ENCODE assay signal across 10 cellular contexts in genomic region chr10:50538473-50539398, GRCh38.
DNase-seq lines count a peak whose midpoint lies in the region; ATAC-seq lines count a peak whose summit lies in the region.
"Had no signal": no experiment of that assay in that cellular context is flagged by ENCODE, and none has a peak within 500 bp of the region (broad histone marks: within the 10 kb centered on the region; RNA-seq: fewer than 3 reads in every experiment).

No MANE protein-coding gene starts in this region.

- H3K27me3 Mint-ChIP-seq in activated naive CD8-positive, alpha-beta T cell treated with anti-CD3 and anti-CD28 coated beads, Interleukin-2, amount 50 U/mL, for 24 hours: no peaks in the 10 kb centered on the region
- H3K27me3 Mint-ChIP-seq in naive thymus-derived CD4-positive, alpha-beta T cell: no peaks in the 10 kb centered on the region

- H3K36me3 Mint-ChIP-seq in activated naive CD8-positive, alpha-beta T cell treated with anti-CD3 and anti-CD28 coated beads, Interleukin-2, amount 50 U/mL, for 24 hours (ENCODE audit: low read depth): peaks cover 4% of the 10 kb centered on the region
- peaks cover 0 to 18% (median 8%) of the 10 kb centered on the region in 5 donors for H3K36me3 Mint-ChIP-seq in naive thymus-derived CD4-positive, alpha-beta T cell

- H3K4me3 ChIP-seq in naive thymus-derived CD4-positive, alpha-beta T cell (ENCODE audit: low read length): no peak overlapping the region
- H3K4me3 ChIP-seq: MG63 had no signal

- no peaks in the 10 kb centered on the region for H3K36me3 ChIP-seq in naive thymus-derived CD4-positive, alpha-beta T cell (ENCODE audit: control insufficient read depth in 2 of 3, insufficient read depth in 3 of 3, low read length in 3 of 3)
- H3K36me3 ChIP-seq: MG63 had no signal

- peak overlapping the region; percentile 25 for H3K4me3 Mint-ChIP-seq in activated naive CD8-positive, alpha-beta T cell treated with anti-CD3 and anti-CD28 coated beads, Interleukin-2, amount 50 U/mL, for 24 hours
- peak overlapping the region in 2 of 10 donors; percentile 26 to 29 for H3K4me3 Mint-ChIP-seq in naive thymus-derived CD4-positive, alpha-beta T cell

- no peaks in the 10 kb centered on the region for H3K9me3 ChIP-seq in naive thymus-derived CD4-positive, alpha-beta T cell (ENCODE audit: control insufficient read depth in 2 of 3, low read length in 3 of 3)
- H3K9me3 ChIP-seq: MG63 had no signal

- H3K9me3 Mint-ChIP-seq in activated naive CD8-positive, alpha-beta T cell treated with anti-CD3 and anti-CD28 coated beads, Interleukin-2, amount 50 U/mL, for 24 hours: no peaks in the 10 kb centered on the region
- H3K9me3 Mint-ChIP-seq in naive thymus-derived CD4-positive, alpha-beta T cell: peaks cover 0 to 7% (median 0%) of the 10 kb centered on the region in 11 donors

- H3K27ac Mint-ChIP-seq in activated naive CD8-positive, alpha-beta T cell treated with anti-CD3 and anti-CD28 coated beads, Interleukin-2, amount 50 U/mL, for 24 hours: peak overlapping the region; percentile 82
- H3K27ac Mint-ChIP-seq in naive thymus-derived CD4-positive, alpha-beta T cell: peak overlapping the region in 1 of 9 donors; percentile 39

- peaks cover 0 to 7% of the 10 kb centered on the region in 2 donors for H3K4me1 ChIP-seq in naive thymus-derived CD4-positive, alpha-beta T cell (ENCODE audit: control insufficient read depth in 2 of 2, insufficient read depth in 2 of 2, low read length in 2 of 2)

- peaks cover 90% of the 10 kb centered on the region for H3K4me1 Mint-ChIP-seq in activated naive CD8-positive, alpha-beta T cell treated with anti-CD3 and anti-CD28 coated beads, Interleukin-2, amount 50 U/mL, for 24 hours
- H3K4me1 Mint-ChIP-seq in naive thymus-derived CD4-positive, alpha-beta T cell: peaks cover 30 to 61% (median 51%) of the 10 kb centered on the region in 7 donors

- DNase-seq in activated naive CD8-positive, alpha-beta T cell treated with anti-CD3 and anti-CD28 coated beads, Interleukin-2, amount 50 U/mL, for 24 hours: no peak
- DNase-seq in naive thymus-derived CD4-positive, alpha-beta T cell: peak in 1 of 9 donors; percentile 30
- DNase-seq in KG1 (lab: John Stamatoyannopoulos, UW): no peak
- no peak for DNase-seq in AG20443 (ENCODE audit: low spot score)
- no peak for DNase-seq in NCI-H2029 treated with DMSO at 0.1 percent for 48 hours (lab: John Stamatoyannopoulos, UW)
- DNase-seq in GDM1 (lab: John Stamatoyannopoulos, UW): no peak
- DNase-seq: activated CD4-positive, alpha-beta T cell treated with anti-CD3 and anti-CD28 coated beads for 4 hours; MG63 had no signal

- peak; percentile 33 for ATAC-seq in GM18519 (IDR thresholded peaks at IDR 0.05; ENCODE audit: low FRiP score, unreplicated experiment)
- ATAC-seq in HG02678 (IDR thresholded peaks at IDR 0.05; ENCODE audit: unreplicated experiment): peak; percentile 48
- ATAC-seq in activated naive CD8-positive, alpha-beta T cell treated with anti-CD3 and anti-CD28 coated beads, Interleukin-2, amount 50 U/mL, for 24 hours: peak; percentile 60
- peak; percentile 38 for ATAC-seq in naive thymus-derived CD4-positive, alpha-beta T cell

- CTCF ChIA-PET in naive thymus-derived CD4-positive, alpha-beta T cell (lab: Charles Lee): no interaction called here

- no peaks in the 10 kb centered on the region for H3K27me3 ChIP-seq in naive thymus-derived CD4-positive, alpha-beta T cell (ENCODE audit: control insufficient read depth in 2 of 2, insufficient read depth in 2 of 2, low read length in 2 of 2)
- H3K27me3 ChIP-seq: MG63 had no signal

- intact Hi-C loops in naive thymus-derived CD4-positive, alpha-beta T cell (cut with micrococcal nuclease): no loop called here

- POLR2A ChIA-PET in naive thymus-derived CD4-positive, alpha-beta T cell (lab: Charles Lee): no interaction called here

- H3K27ac ChIP-seq in naive thymus-derived CD4-positive, alpha-beta T cell (ENCODE audit: low read depth, low read length): no peak overlapping the region
